In the genomic region with DNA sequence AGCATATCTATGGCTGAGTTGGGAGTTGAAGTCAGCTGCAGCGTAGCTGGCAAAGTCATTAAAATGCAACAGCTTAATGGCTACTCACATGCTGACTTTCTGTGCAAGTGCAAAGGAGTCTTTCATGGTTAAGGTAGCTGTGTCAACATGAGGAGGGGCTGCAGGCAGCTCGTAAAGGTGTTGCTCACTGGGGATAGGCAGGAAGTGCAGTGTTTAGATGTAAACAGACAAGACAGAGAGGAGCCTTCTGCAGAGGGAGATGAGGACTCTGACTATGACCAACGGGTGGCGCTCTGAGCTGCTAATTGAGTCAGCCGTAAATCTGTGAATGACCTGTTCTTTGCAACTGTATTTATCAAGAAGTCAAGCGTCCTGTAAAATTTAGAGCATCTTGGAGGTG, we compare ENCODE assay signal across 8 cellular contexts. TPM values are rescaled to one million over a fixed set of nuclear protein-coding genes. Genes with fewer than 3 reads are reported as not detected.
DNase-seq lines count a peak whose midpoint lies in the region; ATAC-seq and TF ChIP-seq lines count a peak whose summit lies in the region.
"Had no signal": no experiment of that assay in that cellular context is flagged by ENCODE, and none has a peak within 500 bp of the region (broad histone marks: within the 10 kb centered on the region; RNA-seq: fewer than 3 reads in every experiment).

No MANE protein-coding gene starts in this region.

- no peak overlapping the region for H3K14ac ChIP-seq in neuronal stem cell (ENCODE audit: low read length)

- H4K8ac ChIP-seq in neuronal stem cell (ENCODE audit: low read depth, low read length), result no peak overlapping the region

- no peak for DNase-seq in GM13976 (ENCODE audit: low spot score)
- DNase-seq in LNCaP clone FGC (ENCODE audit: low read depth), result peak; percentile 51
- DNase-seq in brain microvascular endothelial cell, result peak; percentile 54
- DNase-seq in neuronal stem cell (ENCODE audit: low spot score), result peak; percentile 56
- DNase-seq in activated naive CD8-positive, alpha-beta T cell treated with anti-CD3 and anti-CD28 coated beads, Interleukin-2, amount 50 U/mL, for 24 hours, result no peak

- H3K4me2 ChIP-seq in neuronal stem cell (ENCODE audit: insufficient read depth, low read length, poor library complexity, severe bottlenecking), result no peak overlapping the region

- H3K4me3 Mint-ChIP-seq in activated naive CD8-positive, alpha-beta T cell treated with anti-CD3 and anti-CD28 coated beads, Interleukin-2, amount 50 U/mL, for 24 hours, result no peak overlapping the region

- H3K4me3 ChIP-seq in LNCaP clone FGC (ENCODE audit: low read depth, low read length) (no peak overlapping the region), brain microvascular endothelial cell (ENCODE audit: low read depth, low read length) (no peak overlapping the region), neuronal stem cell (ENCODE audit: low read length in 2 of 2) (no peak overlapping the region)
- H3K4me3 ChIP-seq: SJSA1 had no signal

- H4K91ac ChIP-seq in neuronal stem cell (ENCODE audit: low read depth, low read length, poor library complexity), result no peak overlapping the region

- no peak overlapping the region for H2BK5ac ChIP-seq in neuronal stem cell (ENCODE audit: low read length)

- no peak overlapping the region for H2BK12ac ChIP-seq in neuronal stem cell (ENCODE audit: low read length)

- H3K9me3 Mint-ChIP-seq in activated naive CD8-positive, alpha-beta T cell treated with anti-CD3 and anti-CD28 coated beads, Interleukin-2, amount 50 U/mL, for 24 hours, result no peaks in the 10 kb centered on the region

- H2AFZ ChIP-seq in neuronal stem cell (ENCODE audit: low read length), result peak overlapping the region; percentile 51

- TF ChIP-seq CTCF in GM13976 (IDR thresholded peaks at IDR 0.05; ENCODE audit: borderline replicate concordance, control extremely low read depth, extremely low read depth, insufficient read depth, missing control alignments), result peak; percentile 39
- peak; percentile 55 for TF ChIP-seq CTCF in LNCaP clone FGC (IDR thresholded peaks at IDR 0.05; ENCODE audit: control insufficient read depth, extremely low read depth, insufficient read depth)
- peak; percentile 72 for TF ChIP-seq CTCF in brain microvascular endothelial cell (IDR thresholded peaks at IDR 0.05; ENCODE audit: low read depth, low read length, missing control alignments)

- H3K79me1 ChIP-seq in neuronal stem cell (ENCODE audit: low read depth, low read length), result no peaks in the 10 kb centered on the region

- WGBS in neuronal stem cell (ENCODE audit: extremely low coverage in 2 of 2, insufficient read length in 2 of 2, insufficient replicate concordance in 1 of 2), 2 donors, result no CpG with 5 or more reads among the region's 6 CpGs

- H2BK120ac ChIP-seq in neuronal stem cell (ENCODE audit: low read depth, low read length), result no peak overlapping the region

- H3K36me3 Mint-ChIP-seq in activated naive CD8-positive, alpha-beta T cell treated with anti-CD3 and anti-CD28 coated beads, Interleukin-2, amount 50 U/mL, for 24 hours (ENCODE audit: low read depth), result no peaks in the 10 kb centered on the region

- H3K9me3 ChIP-seq in neuronal stem cell (replicated peaks in 1 of 2; ENCODE audit: control insufficient read depth in 2 of 2, insufficient read depth in 1 of 2, low read depth in 1 of 2, low read length in 2 of 2), result no peaks in the 10 kb centered on the region
- H3K9me3 ChIP-seq: SJSA1 had no signal

- H3K27ac Mint-ChIP-seq in activated naive CD8-positive, alpha-beta T cell treated with anti-CD3 and anti-CD28 coated beads, Interleukin-2, amount 50 U/mL, for 24 hours, result no peak overlapping the region

- no peak overlapping the region for H3K4ac ChIP-seq in neuronal stem cell (ENCODE audit: low read length)

- no peak overlapping the region for H2BK15ac ChIP-seq in neuronal stem cell (ENCODE audit: low read length)

- H3K27me3 ChIP-seq in brain microvascular endothelial cell (replicated peaks) (no peaks in the 10 kb centered on the region), neuronal stem cell (ENCODE audit: control insufficient read depth in 3 of 3, insufficient read depth in 3 of 3, low read depth in 1 of 3, low read length in 3 of 3) (no peaks in the 10 kb centered on the region)
- H3K27me3 ChIP-seq: SJSA1 had no signal

- H3K36me3 ChIP-seq in brain microvascular endothelial cell (replicated peaks), result no peaks in the 10 kb centered on the region
- no peaks in the 10 kb centered on the region for H3K36me3 ChIP-seq in neuronal stem cell (replicated peaks in 1 of 2; ENCODE audit: control insufficient read depth in 2 of 2, insufficient read depth in 2 of 2, low read length in 2 of 2)
- H3K36me3 ChIP-seq: SJSA1 had no signal

- no peak overlapping the region for H3K27ac ChIP-seq in brain microvascular endothelial cell
- no peak overlapping the region for H3K27ac ChIP-seq in neuronal stem cell (replicated peaks; ENCODE audit: low read length)
- H3K27ac ChIP-seq: SJSA1 had no signal

- no peak overlapping the region for H2AK5ac ChIP-seq in neuronal stem cell (ENCODE audit: low read depth, low read length)

- no peaks in the 10 kb centered on the region for H3K27me3 Mint-ChIP-seq in activated naive CD8-positive, alpha-beta T cell treated with anti-CD3 and anti-CD28 coated beads, Interleukin-2, amount 50 U/mL, for 24 hours

- H3K4me1 Mint-ChIP-seq in activated naive CD8-positive, alpha-beta T cell treated with anti-CD3 and anti-CD28 coated beads, Interleukin-2, amount 50 U/mL, for 24 hours, result no peaks in the 10 kb centered on the region

- no peak overlapping the region for H3K18ac ChIP-seq in neuronal stem cell (ENCODE audit: low read length)

- in situ Hi-C loops in GM13976 (cut with MboI; ENCODE audit: low sequenced_read_pairs, unreplicated experiment), result no loop called here
- in situ Hi-C loops in brain microvascular endothelial cell (cut with HindIII; ENCODE audit: low pct_ligation_motif_present, low sequenced_read_pairs), result no loop called here

- no peak overlapping the region for H3K23ac ChIP-seq in neuronal stem cell (ENCODE audit: low read depth, low read length, poor library complexity)

- peaks cover 0 to 18% of the 10 kb centered on the region in 2 donors for H3K4me1 ChIP-seq in neuronal stem cell (ENCODE audit: control insufficient read depth in 2 of 2, insufficient read depth in 1 of 2, low read depth in 1 of 2, low read length in 2 of 2)

- no peak overlapping the region for H3K9ac ChIP-seq in neuronal stem cell (ENCODE audit: low read depth, low read length, poor library complexity)

- ATAC-seq in HG03108 (IDR thresholded peaks at IDR 0.05; ENCODE audit: unreplicated experiment) (no peak), GM21825 (IDR thresholded peaks at IDR 0.05; ENCODE audit: unreplicated experiment) (no peak)
- ATAC-seq in activated naive CD8-positive, alpha-beta T cell treated with anti-CD3 and anti-CD28 coated beads, Interleukin-2, amount 50 U/mL, for 24 hours, result no peak

RNA-seq across cellular contexts. Expression of a gene that starts 22.3 kb away (rescaled TPM):
- not detected for polyA plus RNA-seq in neuronal stem cell (2013, experiment 1 of 2)
- polyA plus RNA-seq in neuronal stem cell (2013, experiment 2 of 2), result not detected

Comparison
In these comparisons a context has a peak if more than half of its experiments do, and no peak if none do; other contexts are left out.
1. DNase-seq: peak in LNCaP clone FGC (single experiment), brain microvascular endothelial cell (single experiment) and neuronal stem cell (single experiment); none in GM13976 (single experiment) and activated naive CD8-positive, alpha-beta T cell treated with anti-CD3 and anti-CD28 coated beads, Interleukin-2, amount 50 U/mL, for 24 hours (single experiment).
2. Peak in every context shown above with its lines, with median percentiles within 50 percentile points of each other: CTCF ChIP-seq.